Comparison of ENCODE assay signal across 13 cellular contexts in the genomic region with DNA sequence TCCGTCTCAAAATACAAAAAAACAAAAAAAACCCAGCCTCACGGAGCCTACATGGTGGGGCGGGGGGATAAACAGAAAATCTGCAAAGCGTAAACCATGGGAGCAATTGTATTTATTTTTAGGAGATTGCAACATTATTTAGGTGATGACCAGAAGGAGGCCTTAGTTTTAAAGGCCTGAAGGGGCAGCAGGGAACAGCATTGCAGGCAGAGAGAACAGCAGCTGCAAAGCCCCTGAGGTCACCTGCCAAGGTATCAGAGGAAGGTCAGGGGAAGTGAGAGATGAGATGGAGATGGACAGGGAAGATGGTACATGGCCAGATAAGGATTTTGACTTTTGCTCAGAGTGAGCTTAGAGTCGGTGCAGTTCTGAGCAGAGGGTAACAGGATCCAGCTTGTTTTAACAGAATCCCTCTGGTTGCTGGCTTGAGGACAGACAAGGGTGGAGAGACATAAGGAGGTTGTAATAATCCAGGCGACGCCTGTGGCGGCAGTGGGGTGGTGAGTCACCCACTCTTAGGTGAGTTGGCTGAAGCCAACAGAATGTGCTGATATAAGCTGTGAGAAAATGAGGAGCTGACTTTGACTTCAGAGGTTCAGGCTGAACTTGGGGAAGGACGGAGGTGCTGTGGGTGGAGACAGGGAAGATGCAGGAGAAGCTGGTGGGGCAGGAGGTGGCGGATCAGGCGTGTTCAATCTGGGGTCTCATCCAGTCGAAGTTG.
DNase-seq lines count a peak whose midpoint lies in the region; ATAC-seq, FAIRE-seq and TF ChIP-seq lines count a peak whose summit lies in the region.
"Had no signal": no experiment of that assay in that cellular context is flagged by ENCODE, and none has a peak within 500 bp of the region (broad histone marks: within the 10 kb centered on the region; RNA-seq: fewer than 3 reads in every experiment).

No MANE protein-coding gene starts in this region.

- H3K27ac ChIP-seq in A549 = peak overlapping the region; percentile 95 to 100
- H3K27ac ChIP-seq: BLaER1 treated with 17β-estradiol and CSF1 and Interleukin-3, amounts not matched to agents 10 nM and 100 nM; SJCRH30 had no signal

- intact Hi-C loops in activated T-helper 2 cell treated with anti-CD3 and anti-CD28 coated beads, Interferon-gamma antibody, Interleukin-2, Interleukin-4, amounts not matched to agents 10 μg/mL and 5 μg/mL and 100 μg/mL, durations not matched to agents 14 hours and 24 hours and 36 hours (cut with micrococcal nuclease) = no loop called here

- H3K9me3 ChIP-seq in A549 = no peaks in the 10 kb centered on the region
- H3K9me3 ChIP-seq: BLaER1 treated with 17β-estradiol and CSF1 and Interleukin-3, amounts not matched to agents 10 nM and 100 nM; SJCRH30 had no signal

- 0 out of 5 replicates have a peak, but pooled peaks of 1 of the 2 experiments have one; percentile 14 for TF ChIP-seq RAD21 in A549 (conservative IDR thresholded peaks at IDR 0.05 in 1 of 2, IDR thresholded peaks at IDR 0.05 in 1 of 2)

- H3K4me2 ChIP-seq in A549 = peak overlapping the region; percentile 61
- H3K4me2 ChIP-seq: BLaER1 treated with 17β-estradiol and CSF1 and Interleukin-3, amounts not matched to agents 10 nM and 100 nM had no signal

- H3K4me3 ChIP-seq in A549 = no peak overlapping the region
- H3K4me3 ChIP-seq: BLaER1 treated with 17β-estradiol and CSF1 and Interleukin-3, amounts not matched to agents 10 nM and 100 nM; SJCRH30 had no signal

- H3K4me1 Mint-ChIP-seq in brain = peaks cover 14% of the 10 kb centered on the region
- peaks cover 4% of the 10 kb centered on the region for H3K4me1 Mint-ChIP-seq in mesothelial cell of epicardium
- H3K4me1 Mint-ChIP-seq in activated T-helper 2 cell treated with anti-CD3 and anti-CD28 coated beads, Interferon-gamma antibody, Interleukin-2, Interleukin-4, amounts not matched to agents 10 μg/mL and 5 μg/mL and 100 μg/mL, durations not matched to agents 14 hours and 24 hours and 36 hours (ENCODE audit: low read depth) = no peaks in the 10 kb centered on the region

- peak; percentile 57 to 77 for ATAC-seq in A549
- no peak for ATAC-seq in stimulated activated naive CD8-positive, alpha-beta T cell treated with anti-CD3 and anti-CD28 coated beads, Interleukin-15, Interleukin-2, amounts not matched to agents 100 U/mL and 50 U/mL, for 24 hours
- no peak for ATAC-seq in HG03439 (IDR thresholded peaks at IDR 0.05; ENCODE audit: unreplicated experiment)

- DNase-seq in A549 (ENCODE audit: low read depth in 1 of 2, low spot score in 1 of 2) (peak; percentile 76 to 83), HT1080 (ENCODE audit: low read depth) (peak; percentile 93), mesothelial cell of epicardium (ENCODE audit: low spot score in 2 of 2, unreplicated experiment in 2 of 2) (no peak), NCI-H510A (lab: John Stamatoyannopoulos, UW) (no peak)
- no peak for DNase-seq in stimulated activated naive CD8-positive, alpha-beta T cell treated with anti-CD3 and anti-CD28 coated beads, Interleukin-15, Interleukin-2, amounts not matched to agents 100 U/mL and 50 U/mL, for 24 hours
- DNase-seq in activated T-helper 2 cell treated with anti-CD3 and anti-CD28 coated beads, Interferon-gamma antibody, Interleukin-2, Interleukin-4, amounts not matched to agents 10 μg/mL and 5 μg/mL and 100 μg/mL, durations not matched to agents 14 hours and 24 hours and 36 hours (ENCODE audit: low spot score) = no peak
- DNase-seq: activated CD8-positive, alpha-beta memory T cell treated with anti-CD3 and anti-CD28 coated beads, Interleukin-2, amount 50 U/mL, for 4 hours; NCI-H1694 treated with DMSO at 0.1 percent for 48 hours had no signal

- TF ChIP-seq CTCF in A549 (IDR thresholded peaks at IDR 0.05) (no peak), brain (conservative IDR thresholded peaks at IDR 0.05) (no peak), mesothelial cell of epicardium (IDR thresholded peaks at IDR 0.05; ENCODE audit: unreplicated experiment) (no peak)

- FAIRE-seq in A549 (lab: Jason Lieb, UNC) = no peak

- TF ChIP-seq EP300 in A549 (IDR thresholded peaks at IDR 0.05) = no peak

- WGBS in A549 (ENCODE audit: missing lambda C conversion rate) = 51% methylated on average over 12 of the region's 12 CpGs

- H3K9me3 Mint-ChIP-seq in brain (peaks cover 0 to 3% (median 2%) of the 10 kb centered on the region in 5 experiments), mesothelial cell of epicardium (no peaks in the 10 kb centered on the region)
- no peaks in the 10 kb centered on the region for H3K9me3 Mint-ChIP-seq in activated T-helper 2 cell treated with anti-CD3 and anti-CD28 coated beads, Interferon-gamma antibody, Interleukin-2, Interleukin-4, amounts not matched to agents 10 μg/mL and 5 μg/mL and 100 μg/mL, durations not matched to agents 14 hours and 24 hours and 36 hours
- H3K9me3 Mint-ChIP-seq: nephron had no signal

- H3K4me1 ChIP-seq in A549 = peaks cover 62% of the 10 kb centered on the region
- H3K4me1 ChIP-seq: SJCRH30 had no signal

- CTCF ChIA-PET in A549 (lab: Yijun Ruan, JAX) = interaction anchor here (0.9 to 6.7 kb wide), 6 partner anchors 8 to 174 kb away, joined by 3 to 41 read pairs (median 4); no protein-coding TSS in a partner anchor

- H3K27me3 Mint-ChIP-seq in brain (peaks cover 3% of the 10 kb centered on the region), mesothelial cell of epicardium (ENCODE audit: low read depth) (no peaks in the 10 kb centered on the region)
- H3K27me3 Mint-ChIP-seq in activated T-helper 2 cell treated with anti-CD3 and anti-CD28 coated beads, Interferon-gamma antibody, Interleukin-2, Interleukin-4, amounts not matched to agents 10 μg/mL and 5 μg/mL and 100 μg/mL, durations not matched to agents 14 hours and 24 hours and 36 hours (ENCODE audit: low read depth) = no peaks in the 10 kb centered on the region

- H3K4me3 Mint-ChIP-seq in brain (no peak overlapping the region), mesothelial cell of epicardium (no peak overlapping the region)
- H3K4me3 Mint-ChIP-seq in activated T-helper 2 cell treated with anti-CD3 and anti-CD28 coated beads, Interferon-gamma antibody, Interleukin-2, Interleukin-4, amounts not matched to agents 10 μg/mL and 5 μg/mL and 100 μg/mL, durations not matched to agents 14 hours and 24 hours and 36 hours (ENCODE audit: low read depth) = no peak overlapping the region
- H3K4me3 Mint-ChIP-seq: nephron had no signal

- no peak for TF ChIP-seq POLR2A in A549 (IDR thresholded peaks at IDR 0.05; ENCODE audit: low read length)

- peaks cover 75% of the 10 kb centered on the region for H3K36me3 Mint-ChIP-seq in brain
- peaks cover 35% of the 10 kb centered on the region for H3K36me3 Mint-ChIP-seq in mesothelial cell of epicardium
- H3K36me3 Mint-ChIP-seq in activated T-helper 2 cell treated with anti-CD3 and anti-CD28 coated beads, Interferon-gamma antibody, Interleukin-2, Interleukin-4, amounts not matched to agents 10 μg/mL and 5 μg/mL and 100 μg/mL, durations not matched to agents 14 hours and 24 hours and 36 hours (ENCODE audit: low read depth) = no peaks in the 10 kb centered on the region

- POLR2A ChIA-PET in A549 (lab: Yijun Ruan, JAX) = interaction anchor here (0.6 to 1.2 kb wide), 2 partner anchors 12 to 82 kb away, joined by 3 to 4 read pairs; no protein-coding TSS in a partner anchor

- H3K27ac Mint-ChIP-seq in brain = peak overlapping the region in 3 of 5 experiments; percentile 1 to 30 (median 28)
- peak overlapping the region; percentile 52 for H3K27ac Mint-ChIP-seq in mesothelial cell of epicardium
- no peak overlapping the region for H3K27ac Mint-ChIP-seq in activated T-helper 2 cell treated with anti-CD3 and anti-CD28 coated beads, Interferon-gamma antibody, Interleukin-2, Interleukin-4, amounts not matched to agents 10 μg/mL and 5 μg/mL and 100 μg/mL, durations not matched to agents 14 hours and 24 hours and 36 hours

TF ChIP-seq in A549, 52 proteins besides CTCF, POLR2A, EP300 and RAD21:
- TF ChIP-seq CEBPB (IDR thresholded peaks at IDR 0.05) (peak in 1 of 2 experiments; percentile 72; a peak in 1 of 4 replicates), SMC3 (IDR thresholded peaks at IDR 0.05) (peak; percentile 19; the same call in 2 of the 3 replicates), MAFK (IDR thresholded peaks at IDR 0.05; ENCODE audit: partially characterized antibody) (peak; percentile 50), TP53 (CRISPR knock-in tag; IDR thresholded peaks at IDR 0.05) (no peak), FOSL2 (IDR thresholded peaks at IDR 0.05) (no peak), FOSL2 (CRISPR knock-in tag; IDR thresholded peaks at IDR 0.05) (peak; percentile 90), EHF (CRISPR knock-in tag; IDR thresholded peaks at IDR 0.05) (no peak), JUN (IDR thresholded peaks at IDR 0.05) (peak in 1 of 2 experiments; percentile 31; a peak in 1 of 5 replicates)
- TF ChIP-seq, protein P1, sequence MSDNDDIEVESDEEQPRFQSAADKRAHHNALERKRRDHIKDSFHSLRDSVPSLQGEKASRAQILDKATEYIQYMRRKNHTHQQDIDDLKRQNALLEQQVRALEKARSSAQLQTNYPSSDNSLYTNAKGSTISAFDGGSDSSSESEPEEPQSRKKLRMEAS (IDR thresholded peaks at IDR 0.05) = 0 out of 2 replicates have a peak, but pooled peaks have one; percentile 24

Comparison
In these comparisons a context has a peak if more than half of its experiments do, and no peak if none do; other contexts are left out.
1. ATAC-seq: peak in A549 (2 of 2); none in stimulated activated naive CD8-positive, alpha-beta T cell treated with anti-CD3 and anti-CD28 coated beads, Interleukin-15, Interleukin-2, amounts not matched to agents 100 U/mL and 50 U/mL, for 24 hours (single experiment) and HG03439 (single experiment).
2. DNase-seq: peak in A549 (2 of 2) and HT1080 (single experiment); none in mesothelial cell of epicardium (0 of 2), stimulated activated naive CD8-positive, alpha-beta T cell treated with anti-CD3 and anti-CD28 coated beads, Interleukin-15, Interleukin-2, amounts not matched to agents 100 U/mL and 50 U/mL, for 24 hours (single experiment), activated T-helper 2 cell treated with anti-CD3 and anti-CD28 coated beads, Interferon-gamma antibody, Interleukin-2, Interleukin-4, amounts not matched to agents 10 μg/mL and 5 μg/mL and 100 μg/mL, durations not matched to agents 14 hours and 24 hours and 36 hours (single experiment) and NCI-H510A (single experiment).